Comparison of ENCODE assay signal across 12 cellular contexts in genomic region chr18:48621815-48622555, GRCh38.
A peak's percentile ranks its signal among the peaks of the same experiment; 100 is the strongest.
DNase-seq lines count a peak whose midpoint lies in the region; ATAC-seq and TF ChIP-seq lines count a peak whose summit lies in the region.
"Had no signal": no experiment of that assay in that cellular context is flagged by ENCODE, and none has a peak within 500 bp of the region (broad histone marks: within the 10 kb centered on the region; RNA-seq: fewer than 3 reads in every experiment).

No MANE protein-coding gene starts in this region.

- H3K9me3 ChIP-seq in sigmoid colon, result no peaks in the 10 kb centered on the region

- H3K36me3 ChIP-seq in sigmoid colon, result peaks cover 0 to 24% (median 8%) of the 10 kb centered on the region in 4 donors

- H3K27me3 ChIP-seq in sigmoid colon, result no peaks in the 10 kb centered on the region

- H3K27ac ChIP-seq in epithelial cell of prostate (peak overlapping the region; percentile 78), sigmoid colon (peak overlapping the region in 3 of 4 donors; percentile 39 to 84 (median 80))

- H3K4me1 ChIP-seq in sigmoid colon, result peaks cover 0 to 49% (median 25%) of the 10 kb centered on the region in 4 donors

- TF ChIP-seq CTCF in sigmoid colon (IDR thresholded peaks at IDR 0.05), result no peak

- H3K4me3 ChIP-seq in sigmoid colon, result no peak overlapping the region

- peak; percentile 43 for DNase-seq in EL
- peak; percentile 54 for DNase-seq in NCI-H2107 treated with DMSO at 0.1 percent for 48 hours (lab: John Stamatoyannopoulos, UW; ENCODE audit: unreplicated experiment)
- DNase-seq in epithelial cell of prostate (ENCODE audit: low read depth, low spot score), result no peak
- DNase-seq in sigmoid colon, result no peak
- DNase-seq in C1 segment of cervical spinal cord (lab: John Stamatoyannopoulos, UW), result no peak
- DNase-seq in AG20443 (ENCODE audit: low spot score), result no peak
- no peak for DNase-seq in NCI-H2196 treated with DMSO at 0.1 percent for 48 hours (lab: John Stamatoyannopoulos, UW; ENCODE audit: unreplicated experiment)
- DNase-seq: Calu3; central memory CD4-positive, alpha-beta T cell; NCI-H524 had no signal

- TF ChIP-seq POLR2A in sigmoid colon (IDR thresholded peaks at IDR 0.05), result no peak

- TF ChIP-seq EP300 in sigmoid colon (IDR thresholded peaks at IDR 0.05), result no peak

- intact Hi-C loops in sigmoid colon (cut with DNase I), result no loop called here

- 78 to 84% methylated on average over 11 of the region's 11 CpGs for WGBS in sigmoid colon, 2 donors

- no peak for ATAC-seq in HG03354 (IDR thresholded peaks at IDR 0.05; ENCODE audit: poor library complexity, severe bottlenecking, unreplicated experiment)
- ATAC-seq: activated T-helper 17 cell treated with anti-CD3 and anti-CD28 coated beads, Interleukin-2, amount 50 U/mL, for 72 hours had no signal

Comparison
In these comparisons a context has a peak if more than half of its experiments do, and no peak if none do; other contexts are left out.
1. DNase-seq: peak in EL (single experiment) and NCI-H2107 treated with DMSO at 0.1 percent for 48 hours (single experiment); none in epithelial cell of prostate (single experiment), sigmoid colon (single experiment), C1 segment of cervical spinal cord (0 of 14), AG20443 (single experiment) and NCI-H2196 treated with DMSO at 0.1 percent for 48 hours (single experiment).